In the genomic region with DNA sequence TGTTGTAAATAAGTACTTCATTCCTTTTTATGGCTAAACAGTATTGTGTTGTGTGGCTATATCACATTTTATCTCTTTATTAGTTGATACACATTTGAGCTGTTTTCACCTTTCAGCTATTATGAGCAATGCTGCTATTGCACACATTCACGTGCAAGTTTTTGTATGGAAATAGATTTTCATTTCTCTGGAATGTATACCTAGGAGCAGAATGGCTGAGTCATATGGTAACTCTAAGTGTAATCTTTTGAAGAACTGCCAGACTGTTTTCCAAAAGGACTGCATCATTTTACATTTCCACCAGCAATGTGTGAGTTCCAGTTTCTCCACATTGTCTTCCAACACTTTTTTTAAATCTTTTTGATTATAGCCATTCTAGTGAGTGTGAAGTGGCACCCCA, we compare ENCODE assay signal across 1 cellular context.
A peak's percentile ranks its signal among the peaks of the same experiment; 100 is the strongest.
TF ChIP-seq lines count a peak whose summit lies in the region.

No MANE protein-coding gene starts in this region.

TF ChIP-seq in HCT116, 20 proteins besides CTCF, POLR2A, EP300 and RAD21 (continued from another document):
- TF ChIP-seq ZNF274 (IDR thresholded peaks at IDR 0.05; ENCODE audit: low read depth, low read length) (no peak), YY1 (IDR thresholded peaks at IDR 0.05; ENCODE audit: extremely low read depth, insufficient replicate concordance, low read depth, low read length) (no peak), SP1 (IDR thresholded peaks at IDR 0.05; ENCODE audit: low read depth) (peak; percentile 56), EZH2 (IDR thresholded peaks at IDR 0.05) (no peak), POLR2AphosphoS5 (IDR thresholded peaks at IDR 0.05; ENCODE audit: low read depth, low read length) (no peak)
